Comparison of ENCODE assay signal across 9 cellular contexts in genomic region chr2:187556493-187556892, GRCh38. TPM values are rescaled to one million over a fixed set of nuclear protein-coding genes. Genes with fewer than 3 reads are reported as not detected.
"Had no signal": no experiment of that assay in that cellular context is flagged by ENCODE, and none has a peak within 500 bp of the region (broad histone marks: within the 10 kb centered on the region; RNA-seq: fewer than 3 reads in every experiment).

No MANE protein-coding gene starts in this region.

RNA-seq across cellular contexts. Expression of gene TFPI, which starts 2.3 kb away (rescaled TPM):
- total RNA-seq: activated B cell treated with CpG ODN at 0.5 μM for 24 hours; activated CD4-positive, alpha-beta memory T cell treated with anti-CD3 and anti-CD28 coated beads for 36 hours; activated CD4-positive, alpha-beta memory T cell treated with anti-CD3 and anti-CD28 coated beads, Interleukin-2, amount 10 ng/mL, durations not matched to agents 7 days and 5 days; activated CD4-positive, alpha-beta T cell treated with anti-CD3 and anti-CD28 coated beads, Interleukin-2, amount 10 ng/mL, durations not matched to agents 7 days and 5 days; activated CD8-positive, alpha-beta memory T cell treated with anti-CD3 and anti-CD28 coated beads for 36 hours; activated CD8-positive, alpha-beta memory T cell treated with anti-CD3 and anti-CD28 coated beads, Interleukin-2, amount 10 ng/mL, durations not matched to agents 7 days and 5 days; activated CD8-positive, alpha-beta T cell treated with anti-CD3 and anti-CD28 coated beads for 36 hours; activated CD8-positive, alpha-beta T cell treated with anti-CD3 and anti-CD28 coated beads, Interleukin-2, amount 10 ng/mL, durations not matched to agents 7 days and 5 days; T-helper 1 cell treated with Interleukin-12 subunit alpha and Interleukin-12 subunit beta and Interleukin-4 antibody, amounts not matched to agents 30 ng/mL and 1 ng/mL, for 36 hours had no signal
